In the genomic region with DNA sequence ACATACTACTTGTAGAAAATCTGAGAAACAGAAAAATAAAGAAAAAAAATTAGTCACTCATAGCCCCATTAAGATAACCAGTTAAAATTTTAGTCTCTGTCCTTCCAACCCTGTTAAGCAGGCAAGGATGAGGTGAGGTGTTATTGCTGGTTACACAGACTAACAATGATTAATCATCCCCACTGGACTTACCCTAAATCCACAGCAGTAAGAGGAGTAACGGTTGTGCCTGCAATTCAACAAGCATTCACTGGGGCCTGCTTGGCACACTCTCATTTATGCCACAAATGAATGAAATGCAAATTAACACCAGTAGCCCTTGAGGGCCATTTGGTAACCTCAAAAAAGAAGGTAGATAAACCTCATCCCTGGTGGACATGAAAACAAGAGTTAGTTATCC, we compare ENCODE assay signal across 1 cellular context.
TF ChIP-seq lines count a peak whose summit lies in the region.

No MANE protein-coding gene starts in this region.

TF ChIP-seq in GM23338, 12 proteins besides CTCF, POLR2A, EP300 and RAD21 (continued from another document):
- TF ChIP-seq EZH2 (IDR thresholded peaks at IDR 0.05; ENCODE audit: low read depth, unreplicated experiment) (no peak), ZNF114 (CRISPR knock-in tag; IDR thresholded peaks at IDR 0.05) (no peak)
